In the genomic region with DNA sequence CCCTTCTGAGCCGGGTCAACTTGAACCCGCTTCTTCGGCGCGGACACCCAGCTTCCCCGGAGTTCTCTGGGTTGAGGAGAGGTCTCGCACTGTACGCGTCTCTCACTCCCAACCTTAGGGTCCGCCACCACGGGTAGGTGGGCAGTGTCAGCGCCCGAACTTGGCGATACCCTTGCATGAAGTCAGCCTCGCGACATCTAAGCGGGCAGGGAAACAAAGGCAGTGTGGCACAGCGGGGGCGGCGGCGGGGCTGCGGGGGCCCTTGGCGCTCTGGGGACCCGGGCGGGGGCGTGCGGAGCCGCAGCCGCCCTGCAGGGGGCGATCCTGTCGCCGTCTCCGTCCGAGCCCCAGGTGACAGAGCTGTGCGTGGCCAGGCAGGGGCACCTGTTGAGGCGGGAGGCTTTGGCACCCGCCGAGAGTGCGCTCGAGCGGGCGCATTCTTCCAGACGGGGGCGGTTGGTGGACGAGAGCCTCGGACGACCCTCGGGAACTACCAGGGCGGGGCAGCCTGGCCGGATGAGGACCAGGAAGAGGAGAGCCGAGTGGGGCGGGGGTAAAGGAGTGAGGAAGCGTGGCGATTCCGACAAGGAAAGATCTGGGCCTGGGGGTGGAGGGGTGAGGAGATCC, we compare ENCODE assay signal across 8 cellular contexts. TPM values are rescaled to one million over a fixed set of nuclear protein-coding genes. Genes with fewer than 3 reads are reported as not detected.
DNase-seq lines count a peak whose midpoint lies in the region; ATAC-seq and TF ChIP-seq lines count a peak whose summit lies in the region.

No MANE protein-coding gene starts in this region.

- H3K27me3 ChIP-seq in colonic mucosa = peaks cover 20% of the 10 kb centered on the region

- peak; percentile 60 for ATAC-seq in GM19351 (IDR thresholded peaks at IDR 0.05; ENCODE audit: unreplicated experiment)
- ATAC-seq in stimulated activated naive CD8-positive, alpha-beta T cell treated with anti-CD3 and anti-CD28 coated beads, Interleukin-15, Interleukin-2, amounts not matched to agents 100 U/mL and 50 U/mL, for 24 hours = peak; percentile 81
- no peak for ATAC-seq in GM18858 (IDR thresholded peaks at IDR 0.05; ENCODE audit: unreplicated experiment)

- no peaks in the 10 kb centered on the region for H3K9me3 Mint-ChIP-seq in T-helper 1 cell treated with Interleukin-12 subunit alpha and Interleukin-12 subunit beta and Interleukin-4 antibody, amounts not matched to agents 30 μg/mL and 1 μg/mL, for 36 hours

- TF ChIP-seq CTCF in AG09309 (IDR thresholded peaks at IDR 0.05; ENCODE audit: control insufficient read depth, insufficient read depth, low read depth, low read length, missing control alignments) (peak; percentile 28), colonic mucosa (IDR thresholded peaks at IDR 0.05) (peak; percentile 62)

- H3K4me3 ChIP-seq in AG09309 (ENCODE audit: control insufficient read depth, low read depth, low read length) = peak overlapping the region; percentile 3; the same call in 1 of the 2 replicates
- H3K4me3 ChIP-seq in colonic mucosa = peak overlapping the region; percentile 39

- peak overlapping the region; percentile 0 to 51 for H3K9ac ChIP-seq in colonic mucosa (ENCODE audit: low read depth in 2 of 2, low read length in 2 of 2)

- H3K4me1 ChIP-seq in colonic mucosa = peaks cover 5% of the 10 kb centered on the region

- peak overlapping the region; percentile 77 for H3K4me3 Mint-ChIP-seq in T-helper 1 cell treated with Interleukin-12 subunit alpha and Interleukin-12 subunit beta and Interleukin-4 antibody, amounts not matched to agents 30 μg/mL and 1 μg/mL, for 36 hours

- H3K9me3 ChIP-seq in colonic mucosa = no peaks in the 10 kb centered on the region

- no peaks in the 10 kb centered on the region for H3K4me1 Mint-ChIP-seq in T-helper 1 cell treated with Interleukin-12 subunit alpha and Interleukin-12 subunit beta and Interleukin-4 antibody, amounts not matched to agents 30 μg/mL and 1 μg/mL, for 36 hours (ENCODE audit: low read depth)

- intact Hi-C loops in colonic mucosa (cut with DNase I) = no loop called here

- no peak overlapping the region for H3K27ac ChIP-seq in colonic mucosa

- DNase-seq in AG09309 (ENCODE audit: low read depth) = no peak
- peak; percentile 29 for DNase-seq in colonic mucosa
- peak; percentile 18 to 52 for DNase-seq in lung microvascular endothelial cell (ENCODE audit: low read depth in 2 of 2)
- DNase-seq in stimulated activated naive CD8-positive, alpha-beta T cell treated with anti-CD3 and anti-CD28 coated beads, Interleukin-15, Interleukin-2, amounts not matched to agents 100 U/mL and 50 U/mL, for 24 hours = peak; percentile 66
- no peak for DNase-seq in NCI-H1048 (lab: John Stamatoyannopoulos, UW)

- no peaks in the 10 kb centered on the region for H3K36me3 Mint-ChIP-seq in T-helper 1 cell treated with Interleukin-12 subunit alpha and Interleukin-12 subunit beta and Interleukin-4 antibody, amounts not matched to agents 30 μg/mL and 1 μg/mL, for 36 hours (ENCODE audit: low read depth)

- peaks cover 68% of the 10 kb centered on the region for H3K27me3 Mint-ChIP-seq in T-helper 1 cell treated with Interleukin-12 subunit alpha and Interleukin-12 subunit beta and Interleukin-4 antibody, amounts not matched to agents 30 μg/mL and 1 μg/mL, for 36 hours (ENCODE audit: low read depth)

- H3K27ac Mint-ChIP-seq in T-helper 1 cell treated with Interleukin-12 subunit alpha and Interleukin-12 subunit beta and Interleukin-4 antibody, amounts not matched to agents 30 μg/mL and 1 μg/mL, for 36 hours = no peak overlapping the region

- no peaks in the 10 kb centered on the region for H3K36me3 ChIP-seq in colonic mucosa

RNA-seq across cellular contexts. Expression of a gene that starts 1.1 kb away (rescaled TPM):
- total RNA-seq in colonic mucosa = 1 to 10 TPM in 1 of 2 donors, under 1 TPM in 1; 0.22 to 1.6 TPM
- under 0.01 TPM in 1 of 2 replicates, not detected in the other for total RNA-seq in lung microvascular endothelial cell

Comparison
In these comparisons a context has a peak if more than half of its experiments do, and no peak if none do; other contexts are left out.
1. DNase-seq: peak in colonic mucosa (single experiment), lung microvascular endothelial cell (2 of 2) and stimulated activated naive CD8-positive, alpha-beta T cell treated with anti-CD3 and anti-CD28 coated beads, Interleukin-15, Interleukin-2, amounts not matched to agents 100 U/mL and 50 U/mL, for 24 hours (single experiment); none in AG09309 (single experiment) and NCI-H1048 (single experiment).